Comparison of ENCODE assay signal across 12 cellular contexts in the genomic region with DNA sequence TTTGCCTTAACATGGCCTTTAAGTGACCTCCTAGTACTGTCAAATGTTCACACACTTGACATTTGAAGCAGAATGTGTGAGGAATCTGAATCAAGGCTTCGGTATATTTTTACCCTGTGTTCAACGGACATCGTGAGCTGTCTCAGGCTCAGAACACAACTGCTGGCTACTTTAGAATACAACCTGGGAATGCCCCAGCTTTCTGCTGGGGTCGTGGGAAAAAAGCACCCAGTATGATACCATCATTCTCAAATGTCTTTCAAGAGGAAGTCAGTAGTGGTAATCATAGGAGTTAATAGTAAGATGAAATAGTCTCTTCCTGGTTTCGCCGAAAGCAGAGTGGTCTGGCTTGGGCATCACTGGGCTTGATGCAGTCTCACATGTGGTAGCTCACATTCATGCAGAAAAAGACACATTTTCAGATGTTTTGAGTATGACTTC.
A peak's percentile ranks its signal among the peaks of the same experiment; 100 is the strongest.
DNase-seq lines count a peak whose midpoint lies in the region; ATAC-seq and TF ChIP-seq lines count a peak whose summit lies in the region.
"Had no signal": no experiment of that assay in that cellular context is flagged by ENCODE, and none has a peak within 500 bp of the region (broad histone marks: within the 10 kb centered on the region; RNA-seq: fewer than 3 reads in every experiment).

No MANE protein-coding gene starts in this region.

- no peaks in the 10 kb centered on the region for H3K9me3 ChIP-seq in neuron (ENCODE audit: low read length)
- no peaks in the 10 kb centered on the region for H3K9me3 ChIP-seq in SJCRH30 (replicated peaks)
- no peaks in the 10 kb centered on the region for H3K9me3 ChIP-seq in upper lobe of right lung
- no peaks in the 10 kb centered on the region for H3K9me3 ChIP-seq in uterus
- H3K9me3 ChIP-seq: tibial nerve had no signal

- peaks cover 57% of the 10 kb centered on the region for H3K4me1 ChIP-seq in neuron (ENCODE audit: insufficient read depth, low read length)
- H3K4me1 ChIP-seq in SJCRH30 = peaks cover 32% of the 10 kb centered on the region
- no peaks in the 10 kb centered on the region for H3K4me1 ChIP-seq in upper lobe of right lung
- no peaks in the 10 kb centered on the region for H3K4me1 ChIP-seq in uterus

- no peak overlapping the region for H3K27ac ChIP-seq in SJCRH30
- no peak overlapping the region for H3K27ac ChIP-seq in upper lobe of right lung
- H3K27ac ChIP-seq in uterus = no peak overlapping the region
- H3K27ac ChIP-seq: tibial nerve had no signal

- intact Hi-C loops in upper lobe of right lung (cut with DNase I) = no loop called here
- intact Hi-C loops in uterus (cut with DNase I; ENCODE audit: low total_unique reads) = no loop called here

- no peaks in the 10 kb centered on the region for H3K36me3 ChIP-seq in neuron (ENCODE audit: insufficient read depth, low read length)
- H3K36me3 ChIP-seq in SJCRH30 = no peaks in the 10 kb centered on the region
- H3K36me3 ChIP-seq in upper lobe of right lung = no peaks in the 10 kb centered on the region
- no peaks in the 10 kb centered on the region for H3K36me3 ChIP-seq in uterus
- H3K36me3 ChIP-seq: tibial nerve had no signal

- DNase-seq in SJCRH30 (no peak), upper lobe of right lung (no peak), AG20443 (ENCODE audit: low spot score) (no peak), uterus (no peak)
- DNase-seq: activated T-cell treated with anti-CD3 and anti-CD28 coated beads for 4 hours, hippocampal formation had no signal

- no peak for TF ChIP-seq POLR2A in uterus (IDR thresholded peaks at IDR 0.05)

- H3K4me3 ChIP-seq in neuron (ENCODE audit: low read length) (peak overlapping the region; percentile 57), SJCRH30 (no peak overlapping the region), upper lobe of right lung (no peak overlapping the region), uterus (no peak overlapping the region)
- H3K4me3 ChIP-seq: tibial nerve had no signal

- H3K27me3 ChIP-seq in neuron (ENCODE audit: insufficient read depth, low read length) = no peaks in the 10 kb centered on the region
- no peaks in the 10 kb centered on the region for H3K27me3 ChIP-seq in SJCRH30
- no peaks in the 10 kb centered on the region for H3K27me3 ChIP-seq in upper lobe of right lung
- no peaks in the 10 kb centered on the region for H3K27me3 ChIP-seq in uterus
- H3K27me3 ChIP-seq: tibial nerve had no signal

- no peak overlapping the region for H2AFZ ChIP-seq in neuron (ENCODE audit: low read depth, low read length)

- ATAC-seq in GM18873 (IDR thresholded peaks at IDR 0.05; ENCODE audit: low FRiP score, unreplicated experiment) = peak; percentile 84
- ATAC-seq in GM21576 (IDR thresholded peaks at IDR 0.05; ENCODE audit: unreplicated experiment) = peak; percentile 82
- ATAC-seq in HG03097 (IDR thresholded peaks at IDR 0.05; ENCODE audit: low FRiP score, unreplicated experiment) = peak; percentile 78
- ATAC-seq in upper lobe of right lung = no peak
- ATAC-seq: Panc1 had no signal

- TF ChIP-seq CTCF in upper lobe of right lung (IDR thresholded peaks at IDR 0.05) (no peak), uterus (IDR thresholded peaks at IDR 0.05) (no peak)
